In the genomic region with DNA sequence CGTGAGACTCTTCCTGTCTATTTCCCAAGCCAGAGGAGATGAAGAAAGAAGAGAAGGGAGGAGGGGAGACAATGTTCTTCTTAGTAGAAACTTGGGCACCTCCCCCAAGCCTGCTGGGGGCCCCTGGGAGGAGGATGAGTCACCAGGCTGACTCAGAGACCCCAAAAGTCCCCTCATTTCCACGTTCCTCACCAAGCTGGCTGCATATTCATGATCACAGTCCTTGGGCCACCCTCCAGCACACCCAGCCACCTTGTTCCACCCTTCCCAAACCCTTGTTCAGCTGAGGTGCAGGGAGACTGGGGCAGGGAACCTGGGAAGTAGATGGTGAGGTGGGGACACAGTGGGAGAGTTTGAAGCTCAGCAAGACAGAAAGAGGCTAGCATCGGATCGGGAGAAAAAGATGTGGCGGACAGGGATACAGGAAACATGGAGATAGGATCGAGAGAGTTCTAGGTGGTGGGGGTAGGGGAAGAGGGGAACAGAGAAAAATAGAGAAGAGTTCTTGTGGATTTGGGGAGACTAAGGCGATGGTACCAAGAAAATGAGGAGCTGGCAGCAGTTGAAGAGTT, we compare ENCODE assay signal across 7 cellular contexts. TPM values are rescaled to one million over a fixed set of nuclear protein-coding genes. Genes with fewer than 3 reads are reported as not detected.
DNase-seq lines count a peak whose midpoint lies in the region; ATAC-seq and TF ChIP-seq lines count a peak whose summit lies in the region.

No MANE protein-coding gene starts in this region.

- no peaks in the 10 kb centered on the region for H3K4me1 ChIP-seq in parathyroid adenoma

- no peak for ATAC-seq in HG02870 (IDR thresholded peaks at IDR 0.05; ENCODE audit: unreplicated experiment)

- peak overlapping the region; percentile 73 for H2AFZ ChIP-seq in parathyroid adenoma

- H3K9me3 ChIP-seq in parathyroid adenoma (ENCODE audit: control insufficient read depth, low read length): no peaks in the 10 kb centered on the region

- DNase-seq in HT1080 (ENCODE audit: low read depth): peak; percentile 84
- DNase-seq in activated CD8-positive, alpha-beta memory T cell treated with anti-CD3 and anti-CD28 coated beads, Interleukin-2, amount 50 U/mL, for 4 hours: peak; percentile 70
- peak; percentile 70 for DNase-seq in fibroblast of the aortic adventitia (ENCODE audit: low read depth)
- DNase-seq in NCI-H1417 treated with DMSO at 0.1 percent for 48 hours (lab: John Stamatoyannopoulos, UW): no peak
- no peak for DNase-seq in HuH-7 (ENCODE audit: low spot score)

- peak overlapping the region; percentile 88 for H3K4me2 ChIP-seq in parathyroid adenoma (ENCODE audit: low read length)

- H3K4me3 ChIP-seq in fibroblast of the aortic adventitia (ENCODE audit: low read depth, low read length): peak overlapping the region; percentile 96
- H3K4me3 ChIP-seq in parathyroid adenoma (ENCODE audit: low read depth, low read length): peak overlapping the region; percentile 61

- TF ChIP-seq CTCF in fibroblast of the aortic adventitia (IDR thresholded peaks at IDR 0.05; ENCODE audit: insufficient read depth, low read length) (no peak), parathyroid adenoma (IDR thresholded peaks at IDR 0.05) (no peak)

- no peaks in the 10 kb centered on the region for H3K36me3 ChIP-seq in parathyroid adenoma (ENCODE audit: control insufficient read depth, insufficient read depth, low read length)

- H3K79me2 ChIP-seq in parathyroid adenoma: no peaks in the 10 kb centered on the region

- H3K27me3 ChIP-seq in parathyroid adenoma (ENCODE audit: control insufficient read depth, insufficient read depth, low read length): no peaks in the 10 kb centered on the region

- peak overlapping the region; percentile 83 for H3K27ac ChIP-seq in parathyroid adenoma

- H3K9ac ChIP-seq in parathyroid adenoma: no peak overlapping the region

RNA-seq across cellular contexts. Expression of a gene that starts 0.7 kb away (rescaled TPM):
- total RNA-seq in HT1080 (2014; rRNA removed; shearing (Covaris generic)): 33.9 and 52.3 TPM in 2 replicates
- 67.3 and 87.2 TPM in 2 replicates for polyA plus RNA-seq in HT1080 (2015; cell fraction: cytosol; rRNA removed)
- 19.4 and 26.8 TPM in 2 replicates for polyA plus RNA-seq in HT1080 (2015; cell fraction: nucleus; rRNA removed)
- total RNA-seq in fibroblast of the aortic adventitia (ENCODE audit: low replicate concordance): 103 and 308 TPM in 2 replicates

RNA-seq across cellular contexts. Expression of a gene that starts 5.1 kb away (rescaled TPM):
- total RNA-seq in HT1080 (2014; rRNA removed; shearing (Covaris generic)): 1,691 and 2,292 TPM in 2 replicates
- 3,179 and 4,701 TPM in 2 replicates for polyA plus RNA-seq in HT1080 (2015; cell fraction: cytosol; rRNA removed)
- 691 and 901 TPM in 2 replicates for polyA plus RNA-seq in HT1080 (2015; cell fraction: nucleus; rRNA removed)
- total RNA-seq in fibroblast of the aortic adventitia (ENCODE audit: low replicate concordance): 442 and 2,665 TPM in 2 replicates

RNA-seq across cellular contexts. Expression of a gene that starts 8.0 kb away (rescaled TPM):
- 174 and 189 TPM in 2 replicates for total RNA-seq in HT1080 (2014; rRNA removed; shearing (Covaris generic))
- polyA plus RNA-seq in HT1080 (2015; cell fraction: cytosol; rRNA removed): 135 and 163 TPM in 2 replicates
- 76.4 and 82.4 TPM in 2 replicates for polyA plus RNA-seq in HT1080 (2015; cell fraction: nucleus; rRNA removed)
- 73.9 and 132 TPM in 2 replicates for total RNA-seq in fibroblast of the aortic adventitia (ENCODE audit: low replicate concordance)

RNA-seq across cellular contexts. Expression of a gene that starts 17.7 kb away (rescaled TPM):
- 9.0 and 11.2 TPM in 2 replicates for total RNA-seq in HT1080 (2014; rRNA removed; shearing (Covaris generic))
- 15.8 TPM in 2 replicates for polyA plus RNA-seq in HT1080 (2015; cell fraction: cytosol; rRNA removed)
- polyA plus RNA-seq in HT1080 (2015; cell fraction: nucleus; rRNA removed): 34.4 and 35.4 TPM in 2 replicates
- 3.3 and 5.9 TPM in 2 replicates for total RNA-seq in fibroblast of the aortic adventitia (ENCODE audit: low replicate concordance)

RNA-seq across cellular contexts. Expression of a gene that starts 22.1 kb away (rescaled TPM):
- 104 and 126 TPM in 2 replicates for total RNA-seq in HT1080 (2014; rRNA removed; shearing (Covaris generic))
- polyA plus RNA-seq in HT1080 (2015; cell fraction: cytosol; rRNA removed): 85.1 and 85.5 TPM in 2 replicates
- 44.6 and 45.3 TPM in 2 replicates for polyA plus RNA-seq in HT1080 (2015; cell fraction: nucleus; rRNA removed)
- 74.1 and 85.9 TPM in 2 replicates for total RNA-seq in fibroblast of the aortic adventitia (ENCODE audit: low replicate concordance)

Comparison
In these comparisons a context has a peak if more than half of its experiments do, and no peak if none do; other contexts are left out.
1. DNase-seq: peak in HT1080 (single experiment), activated CD8-positive, alpha-beta memory T cell treated with anti-CD3 and anti-CD28 coated beads, Interleukin-2, amount 50 U/mL, for 4 hours (single experiment) and fibroblast of the aortic adventitia (single experiment); none in NCI-H1417 treated with DMSO at 0.1 percent for 48 hours (single experiment) and HuH-7 (single experiment).